In genomic region chr2:96800762-96801463, GRCh38 we compare ENCODE assay signal across 1 cellular context.
TF ChIP-seq lines count a peak whose summit lies in the region.

No MANE protein-coding gene starts in this region.

TF ChIP-seq in GM12878, 131 proteins besides CTCF, POLR2A, EP300 and RAD21 (continued from another document):
- TF ChIP-seq CUX1 (IDR thresholded peaks at IDR 0.05; ENCODE audit: insufficient replicate concordance, low read depth, low read length) (no peak), USF2 (IDR thresholded peaks at IDR 0.05; ENCODE audit: borderline replicate concordance, low read depth, low read length) (no peak), SUZ12 (IDR thresholded peaks at IDR 0.05; ENCODE audit: unreplicated experiment) (no peak), ELK1 (IDR thresholded peaks at IDR 0.05; ENCODE audit: low read depth, low read length) (no peak), CBX5 (IDR thresholded peaks at IDR 0.05; ENCODE audit: low read depth) (no peak), ZNF207 (IDR thresholded peaks at IDR 0.05; ENCODE audit: borderline replicate concordance) (no peak), HDAC2 (IDR thresholded peaks at IDR 0.05) (no peak)
